ENCODE assay signal across 2 cellular contexts in genomic region chr2:119008108-119008507, GRCh38.
TF ChIP-seq lines count a peak whose summit lies in the region.

No MANE protein-coding gene starts in this region.

TF ChIP-seq in GM12878, 131 proteins besides CTCF, POLR2A, EP300 and RAD21:
- no peak for TF ChIP-seq PAX8 (IDR thresholded peaks at IDR 0.05)
- TF ChIP-seq ETV6 (conservative IDR thresholded peaks at IDR 0.05 in 1 of 2, IDR thresholded peaks at IDR 0.05 in 1 of 2; ENCODE audit: borderline replicate concordance in 1 of 2, low read depth in 1 of 2): no peak

TF ChIP-seq in HepG2, 621 proteins besides CTCF, POLR2A, EP300 and RAD21:
- TF ChIP-seq, protein P1, sequence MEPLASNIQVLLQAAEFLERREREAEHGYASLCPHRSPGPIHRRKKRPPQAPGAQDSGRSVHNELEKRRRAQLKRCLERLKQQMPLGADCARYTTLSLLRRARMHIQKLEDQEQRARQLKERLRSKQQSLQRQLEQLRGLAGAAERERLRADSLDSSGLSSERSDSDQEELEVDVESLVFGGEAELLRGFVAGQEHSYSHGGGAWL (CRISPR knock-in tag; IDR thresholded peaks at IDR 0.05): no peak
- TF ChIP-seq SSRP1 (CRISPR knock-in tag; IDR thresholded peaks at IDR 0.05) (no peak), TCF12 (IDR thresholded peaks at IDR 0.05) (no peak), TCF12 (CRISPR knock-in tag; IDR thresholded peaks at IDR 0.05) (no peak), GABPA (IDR thresholded peaks at IDR 0.05; ENCODE audit: low read depth, low read length) (no peak), GABPA (CRISPR knock-in tag; IDR thresholded peaks at IDR 0.05; ENCODE audit: low read depth) (no peak)
